8 cellular contexts compared by ENCODE assay signal in genomic region chr1:32351077-32351858, GRCh38. TPM values are rescaled to one million over a fixed set of nuclear protein-coding genes. Genes with fewer than 3 reads are reported as not detected.
DNase-seq lines count a peak whose midpoint lies in the region; ATAC-seq, FAIRE-seq and TF ChIP-seq lines count a peak whose summit lies in the region.

No MANE protein-coding gene starts in this region.

- peak; percentile 83 for ATAC-seq in HG02763 (IDR thresholded peaks at IDR 0.05; ENCODE audit: unreplicated experiment)
- peak; percentile 90 for ATAC-seq in left ventricle myocardium superior

- FAIRE-seq in GM12891 (lab: Jason Lieb, UNC), result peak; percentile 97

- H3K9me3 ChIP-seq in prostate gland, result no peaks in the 10 kb centered on the region

- no peaks in the 10 kb centered on the region for H3K36me3 ChIP-seq in prostate gland

- intact Hi-C loops in left ventricle myocardium superior (cut with micrococcal nuclease) (no loop called here), prostate gland (cut with DNase I) (loop anchor here (5.0 kb wide), 1 partner anchor 109 kb away; no protein-coding TSS in a partner anchor)

- TF ChIP-seq POLR2A in GM12891 (IDR thresholded peaks at IDR 0.05; ENCODE audit: low read depth, low read length) (no peak), prostate gland (IDR thresholded peaks at IDR 0.05) (peak; percentile 91)

- peak; percentile 97 for DNase-seq in GM12891 (ENCODE audit: insufficient read length, low spot score)
- DNase-seq in NCI-H1436 (lab: John Stamatoyannopoulos, UW), result peak; percentile 96
- peak; percentile 90 for DNase-seq in T follicular helper cell (ENCODE audit: low read depth)
- DNase-seq in amniotic epithelial cell (ENCODE audit: low read depth), result peak; percentile 92
- DNase-seq in left ventricle myocardium superior, result peak; percentile 97
- DNase-seq in prostate gland (ENCODE audit: low spot score), result peak; percentile 96
- DNase-seq in ureter (ENCODE audit: low spot score), result peak; percentile 95

- no peaks in the 10 kb centered on the region for H3K4me1 ChIP-seq in prostate gland (replicated peaks)

- H3K27ac ChIP-seq in prostate gland, result peak overlapping the region; percentile 93

- no peaks in the 10 kb centered on the region for H3K27me3 ChIP-seq in prostate gland (replicated peaks; ENCODE audit: insufficient read depth)

- WGBS in prostate gland, result 3% methylated on average over 72 of the region's 75 CpGs

- H3K4me3 ChIP-seq in prostate gland, result peak overlapping the region; percentile 74 to 75

- peak; percentile 66 to 94 (median 74) for TF ChIP-seq CTCF in prostate gland (IDR thresholded peaks at IDR 0.05)

TF ChIP-seq in GM12891, 5 proteins besides CTCF, POLR2A, EP300 and RAD21:
- TF ChIP-seq POU2F2 (IDR thresholded peaks at IDR 0.05; ENCODE audit: low read depth, low read length) (no peak), TAF1 (IDR thresholded peaks at IDR 0.05; ENCODE audit: low read depth, low read length) (no peak), SPI1 (IDR thresholded peaks at IDR 0.05; ENCODE audit: low read depth, low read length) (0 out of 2 replicates have a peak, but pooled peaks have one; percentile 20)

RNA-seq across cellular contexts. Expression of gene FAM229A, which starts 11.0 kb away (rescaled TPM):
- 2.1 TPM for polyA plus RNA-seq in GM12891 (2012; ENCODE audit: low read depth, missing spikeins)
- total RNA-seq in left ventricle myocardium superior (2.8 TPM), prostate gland (10 to 100 TPM in 1 of 2 donors, 1 to 10 TPM in 1; 8.5 to 24.2 TPM), ureter (5.5 TPM)

RNA-seq across cellular contexts. Expression of gene TSSK3, which starts 11.1 kb away (rescaled TPM):
- polyA plus RNA-seq in GM12891 (2012; ENCODE audit: low read depth, missing spikeins), result 0.77 TPM
- total RNA-seq in left ventricle myocardium superior (2.0 TPM), prostate gland (1 to 10 TPM in 1 of 2 donors, not detected in 1; 7.0 TPM), ureter (4.2 TPM)

RNA-seq across cellular contexts. Expression of gene MARCKSL1, which starts 15.2 kb away (rescaled TPM):
- polyA plus RNA-seq in GM12891 (2012; ENCODE audit: low read depth, missing spikeins), result 159 TPM
- 15.3 TPM for total RNA-seq in left ventricle myocardium superior
- total RNA-seq in prostate gland, result 100 to 1,000 TPM; 144 to 243 TPM
- total RNA-seq in ureter, result 117 TPM

RNA-seq across cellular contexts. Expression of gene BSDC1, which starts 43.0 kb away (rescaled TPM):
- polyA plus RNA-seq in GM12891 (2012; ENCODE audit: low read depth, missing spikeins), result 14.9 TPM
- total RNA-seq in left ventricle myocardium superior (40.5 TPM), prostate gland (100 to 1,000 TPM in 1 of 2 donors, 10 to 100 TPM in 1; 78.3 to 248 TPM), ureter (59.6 TPM)

RNA-seq across cellular contexts. Expression of gene HDAC1, which starts 59.4 kb away (rescaled TPM):
- polyA plus RNA-seq in GM12891 (2012; ENCODE audit: low read depth, missing spikeins), result 193 TPM
- total RNA-seq in left ventricle myocardium superior, result 46.1 TPM
- 10 to 100 TPM; 85.8 to 98.0 TPM for total RNA-seq in prostate gland
- total RNA-seq in ureter, result 113 TPM

Comparison
In these comparisons a context has a peak if more than half of its experiments do, and no peak if none do; other contexts are left out.
1. Peak in every context shown above with its lines: DNase-seq, ATAC-seq, H3K4me3 ChIP-seq and H3K27ac ChIP-seq.